In genomic region chr1:116389013-116389412, GRCh38 we compare ENCODE assay signal across 17 cellular contexts. TPM values are rescaled to one million over a fixed set of nuclear protein-coding genes. Genes with fewer than 3 reads are reported as not detected.
DNase-seq lines count a peak whose midpoint lies in the region; ATAC-seq and TF ChIP-seq lines count a peak whose summit lies in the region.
"Had no signal": no experiment of that assay in that cellular context is flagged by ENCODE, and none has a peak within 500 bp of the region (broad histone marks: within the 10 kb centered on the region; RNA-seq: fewer than 3 reads in every experiment).

No MANE protein-coding gene starts in this region.

- no peak for ATAC-seq in CD8-positive, alpha-beta T cell
- no peak for ATAC-seq in HG02981 (IDR thresholded peaks at IDR 0.05; ENCODE audit: unreplicated experiment)
- ATAC-seq: HCT116; stimulated activated naive B cell treated with anti-CD40 and anti-IgM and Interleukin-4, amounts not matched to agents 10 μg/mL and 1 μg/mL and 100 μg/mL, for 72 hours; WTC11 had no signal

- POLR2A ChIA-PET in CD8-positive, alpha-beta T cell (lab: Charles Lee) = interaction anchor here (1.1 kb wide), 1 partner anchor 12 kb away, joined by 3 read pairs; no protein-coding TSS in a partner anchor

- H3K4me1 ChIP-seq in CD8-positive, alpha-beta T cell (ENCODE audit: insufficient read depth, low read length) = peaks cover 13% of the 10 kb centered on the region
- H3K4me1 ChIP-seq in Karpas-422 (ENCODE audit: low read length) (peaks cover 36% of the 10 kb centered on the region), liver (ENCODE audit: control insufficient read depth in 4 of 4, insufficient read depth in 4 of 4, low read length in 3 of 4) (peaks cover 3 to 43% (median 24%) of the 10 kb centered on the region in 4 donors)
- H3K4me1 ChIP-seq: psoas muscle had no signal

- peaks cover 65% of the 10 kb centered on the region for H3K4me1 Mint-ChIP-seq in CD8-positive, alpha-beta T cell (ENCODE audit: low read depth)
- peaks cover 46% of the 10 kb centered on the region for H3K4me1 Mint-ChIP-seq in activated naive CD8-positive, alpha-beta T cell treated with anti-CD3 and anti-CD28 coated beads for 36 hours
- H3K4me1 Mint-ChIP-seq: WTC11 had no signal

- DNase-seq in CD8-positive, alpha-beta T cell = no peak
- no peak for DNase-seq in Karpas-422
- no peak for DNase-seq in activated naive CD8-positive, alpha-beta T cell treated with anti-CD3 and anti-CD28 coated beads for 36 hours
- no peak for DNase-seq in COR-L47 (lab: John Stamatoyannopoulos, UW)
- DNase-seq in WERI-Rb-1 = no peak
- DNase-seq: central memory CD4-positive, alpha-beta T cell; mesenchymal stem cell; psoas muscle; stimulated activated naive B cell treated with anti-CD40 and anti-IgM and Interleukin-4, amounts not matched to agents 10 μg/mL and 1 μg/mL and 100 μg/mL, for 72 hours; trophoblast cell had no signal

- no peak overlapping the region for H2AFZ ChIP-seq in Karpas-422 (ENCODE audit: low read length)

- no peak for TF ChIP-seq CTCF in CD8-positive, alpha-beta T cell (IDR thresholded peaks at IDR 0.05)
- TF ChIP-seq CTCF in liver (IDR thresholded peaks at IDR 0.05; ENCODE audit: low read depth, low read length, missing input control) = no peak
- no peak for TF ChIP-seq CTCF in WERI-Rb-1 (IDR thresholded peaks at IDR 0.05; ENCODE audit: low read depth, low read length)

- peak overlapping the region; percentile 72 for H3K27ac Mint-ChIP-seq in CD8-positive, alpha-beta T cell
- peak overlapping the region; percentile 47 for H3K27ac Mint-ChIP-seq in activated naive CD8-positive, alpha-beta T cell treated with anti-CD3 and anti-CD28 coated beads for 36 hours
- H3K27ac Mint-ChIP-seq: B cell; nephron; stimulated activated naive B cell treated with anti-CD40 and anti-IgM and Interleukin-4, amounts not matched to agents 10 μg/mL and 1 μg/mL and 100 μg/mL, for 72 hours; WTC11 had no signal

- CTCF ChIA-PET in CD8-positive, alpha-beta T cell (lab: Charles Lee) = interaction anchor here (0.9 kb wide), 1 partner anchor 31 kb away, joined by 3 read pairs; no protein-coding TSS in a partner anchor

- TF ChIP-seq RAD21 in liver (IDR thresholded peaks at IDR 0.05) = peak; percentile 21 to 59

- H3K4me3 Mint-ChIP-seq in CD8-positive, alpha-beta T cell = no peak overlapping the region
- no peak overlapping the region for H3K4me3 Mint-ChIP-seq in activated naive CD8-positive, alpha-beta T cell treated with anti-CD3 and anti-CD28 coated beads for 36 hours
- H3K4me3 Mint-ChIP-seq: B cell; nephron; stimulated activated naive B cell treated with anti-CD40 and anti-IgM and Interleukin-4, amounts not matched to agents 10 μg/mL and 1 μg/mL and 100 μg/mL, for 72 hours; WTC11 had no signal

- no peak overlapping the region for H3K4me3 ChIP-seq in CD8-positive, alpha-beta T cell (ENCODE audit: low read depth, low read length)
- H3K4me3 ChIP-seq in Karpas-422 (ENCODE audit: low read length) = no peak overlapping the region
- no peak overlapping the region for H3K4me3 ChIP-seq in liver (ENCODE audit: low read depth in 1 of 3, low read length in 3 of 3)
- no peak overlapping the region for H3K4me3 ChIP-seq in WERI-Rb-1 (ENCODE audit: low read depth, low read length)
- H3K4me3 ChIP-seq: adrenal gland, psoas muscle had no signal

- no peaks in the 10 kb centered on the region for H3K27me3 Mint-ChIP-seq in CD8-positive, alpha-beta T cell (ENCODE audit: low read depth)
- no peaks in the 10 kb centered on the region for H3K27me3 Mint-ChIP-seq in activated naive CD8-positive, alpha-beta T cell treated with anti-CD3 and anti-CD28 coated beads for 36 hours
- H3K27me3 Mint-ChIP-seq: B cell; stimulated activated naive B cell treated with anti-CD40 and anti-IgM and Interleukin-4, amounts not matched to agents 10 μg/mL and 1 μg/mL and 100 μg/mL, for 72 hours had no signal

- peaks cover 94% of the 10 kb centered on the region for H4K20me1 ChIP-seq in Karpas-422 (ENCODE audit: insufficient read depth, low read depth, low read length)

- H3K27ac ChIP-seq in CD8-positive, alpha-beta T cell (ENCODE audit: low read depth, low read length) = no peak overlapping the region
- peak overlapping the region; percentile 55 for H3K27ac ChIP-seq in Karpas-422 (ENCODE audit: low read length)
- H3K27ac ChIP-seq in liver (ENCODE audit: low read depth in 1 of 2, low read length in 2 of 2) = peak overlapping the region; percentile 64 to 72
- H3K27ac ChIP-seq in WERI-Rb-1 = no peak overlapping the region
- H3K27ac ChIP-seq: adrenal gland, psoas muscle had no signal

- H3K4me2 ChIP-seq in Karpas-422 (ENCODE audit: low read depth, low read length, poor library complexity, severe bottlenecking) = no peak overlapping the region

- intact Hi-C loops in CD8-positive, alpha-beta T cell (cut with DNase I, micrococcal nuclease) = loop anchor here in 1 of 2 experiments (5.0 kb wide), 1 partner anchor 157 kb away; no protein-coding TSS in a partner anchor

- peaks cover 94% of the 10 kb centered on the region for H3K36me3 Mint-ChIP-seq in CD8-positive, alpha-beta T cell
- H3K36me3 Mint-ChIP-seq in activated naive CD8-positive, alpha-beta T cell treated with anti-CD3 and anti-CD28 coated beads for 36 hours = peaks cover 34% of the 10 kb centered on the region

- no peak overlapping the region for H3K9ac ChIP-seq in Karpas-422 (ENCODE audit: low read length)
- H3K9ac ChIP-seq in liver (ENCODE audit: low read depth in 1 of 2, low read length in 2 of 2) = no peak overlapping the region

- no peaks in the 10 kb centered on the region for H3K9me2 ChIP-seq in Karpas-422 (replicated peaks; ENCODE audit: insufficient read depth, low read length)

- peaks cover 32% of the 10 kb centered on the region for H3K79me2 ChIP-seq in Karpas-422 (ENCODE audit: low read length)

- peaks cover 90% of the 10 kb centered on the region for H3K36me3 ChIP-seq in CD8-positive, alpha-beta T cell (ENCODE audit: insufficient read depth, low read length)
- peaks cover 97% of the 10 kb centered on the region for H3K36me3 ChIP-seq in Karpas-422 (ENCODE audit: insufficient read depth, low read length)
- H3K36me3 ChIP-seq in liver (ENCODE audit: control insufficient read depth in 4 of 4, insufficient read depth in 3 of 4, low read depth in 1 of 4, low read length in 3 of 4) = peaks cover 9 to 72% (median 56%) of the 10 kb centered on the region in 4 donors
- H3K36me3 ChIP-seq in WERI-Rb-1 = peaks cover 95% of the 10 kb centered on the region

- 37% methylated on average over 2 of the region's 2 CpGs for WGBS in liver

- no peaks in the 10 kb centered on the region for H3K9me3 ChIP-seq in CD8-positive, alpha-beta T cell (ENCODE audit: low read length)
- H3K9me3 ChIP-seq in Karpas-422 (ENCODE audit: low read length) (no peaks in the 10 kb centered on the region), liver (ENCODE audit: control insufficient read depth in 4 of 4, low read length in 3 of 4) (no peaks in the 10 kb centered on the region), WERI-Rb-1 (ENCODE audit: severe bottlenecking) (no peaks in the 10 kb centered on the region)
- H3K9me3 ChIP-seq: adrenal gland, psoas muscle had no signal

- no peaks in the 10 kb centered on the region for H3K9me3 Mint-ChIP-seq in CD8-positive, alpha-beta T cell
- H3K9me3 Mint-ChIP-seq in activated naive CD8-positive, alpha-beta T cell treated with anti-CD3 and anti-CD28 coated beads for 36 hours = no peaks in the 10 kb centered on the region
- H3K9me3 Mint-ChIP-seq: nephron; stimulated activated naive B cell treated with anti-CD40 and anti-IgM and Interleukin-4, amounts not matched to agents 10 μg/mL and 1 μg/mL and 100 μg/mL, for 72 hours; WTC11 had no signal

- no peaks in the 10 kb centered on the region for H3K27me3 ChIP-seq in CD8-positive, alpha-beta T cell (ENCODE audit: insufficient read depth, low read length)
- H3K27me3 ChIP-seq in Karpas-422 (ENCODE audit: low read length) (no peaks in the 10 kb centered on the region), liver (ENCODE audit: control insufficient read depth in 4 of 4, insufficient read depth in 4 of 4, low read length in 3 of 4) (no peaks in the 10 kb centered on the region), WERI-Rb-1 (ENCODE audit: insufficient read depth, low read depth, severe bottlenecking) (no peaks in the 10 kb centered on the region)
- H3K27me3 ChIP-seq: adrenal gland had no signal

TF ChIP-seq in liver, 16 proteins besides CTCF, POLR2A, EP300 and RAD21 (continues in another document):
- TF ChIP-seq GABPA (IDR thresholded peaks at IDR 0.05 in 1 of 2, conservative IDR thresholded peaks at IDR 0.05 in 1 of 2) = no peak
- TF ChIP-seq ATF3 (IDR thresholded peaks at IDR 0.05) = no peak
- peak; percentile 43 to 50 for TF ChIP-seq HNF4A (conservative IDR thresholded peaks at IDR 0.05)
- TF ChIP-seq HNF4G (IDR thresholded peaks at IDR 0.05) = no peak
- TF ChIP-seq SP1 (IDR thresholded peaks at IDR 0.05) = peak; percentile 45

RNA-seq across cellular contexts. Expression of gene ATP1A1, which starts 16.0 kb away (rescaled TPM):
- 100 to 1,000 TPM; 204 to 211 TPM for total RNA-seq in CD8-positive, alpha-beta T cell
- 931 and 967 TPM in 2 replicates for total RNA-seq in Karpas-422 (2014; rRNA removed; shearing (Covaris generic); ENCODE audit: low replicate concordance)
- 100 to 1,000 TPM; 234 to 243 TPM for total RNA-seq in activated naive CD8-positive, alpha-beta T cell treated with anti-CD3 and anti-CD28 coated beads for 36 hours
- total RNA-seq in liver = 100 to 1,000 TPM in 1 of 2 donors, 10 to 100 TPM in 1; 80.8 to 128 TPM
- polyA plus RNA-seq in liver = 10 to 100 TPM; 68.6 to 84.5 TPM

Comparison
In these comparisons a context has a peak if more than half of its experiments do, and no peak if none do; other contexts are left out.
1. H3K27ac ChIP-seq: peak in Karpas-422 (single experiment) and liver (2 of 2); none in CD8-positive, alpha-beta T cell (single experiment) and WERI-Rb-1 (single experiment).